In the genomic region with DNA sequence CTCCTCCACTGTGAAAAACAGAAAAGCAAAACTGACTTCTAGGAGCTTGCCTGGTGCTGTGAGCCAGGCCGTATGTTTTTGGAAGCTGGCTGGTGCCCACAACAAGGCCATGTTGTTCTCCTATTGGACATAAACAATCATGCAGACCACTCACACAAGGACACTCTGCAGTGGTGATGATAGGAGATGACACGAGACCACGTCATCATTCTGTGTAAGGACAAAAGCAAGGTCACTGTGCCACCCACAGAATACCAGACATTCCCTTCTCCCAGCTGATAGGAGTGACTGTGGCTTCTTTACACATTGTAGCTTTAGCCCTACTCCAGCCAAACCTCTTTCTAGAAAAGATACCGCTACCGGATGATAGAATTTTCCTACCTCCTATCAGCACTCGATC, we compare ENCODE assay signal across 13 cellular contexts. TPM values are rescaled to one million over a fixed set of nuclear protein-coding genes. Genes with fewer than 3 reads are reported as not detected.
DNase-seq lines count a peak whose midpoint lies in the region; ATAC-seq and TF ChIP-seq lines count a peak whose summit lies in the region.
"Had no signal": no experiment of that assay in that cellular context is flagged by ENCODE, and none has a peak within 500 bp of the region (broad histone marks: within the 10 kb centered on the region; RNA-seq: fewer than 3 reads in every experiment).

No MANE protein-coding gene starts in this region.

- no peak overlapping the region for H3K4me3 ChIP-seq in BE2C (ENCODE audit: low read depth, low read length)

- no peak for TF ChIP-seq CTCF in BE2C (IDR thresholded peaks at IDR 0.05; ENCODE audit: low read depth, low read length)

- peak overlapping the region; percentile 76 to 98 (median 92) for H3K27ac Mint-ChIP-seq in naive thymus-derived CD8-positive, alpha-beta T cell
- H3K27ac Mint-ChIP-seq: activated naive CD4-positive, alpha-beta T cell treated with anti-CD3 and anti-CD28 coated beads for 36 hours; progenitor cell of endocrine pancreas had no signal

- H3K27me3 Mint-ChIP-seq in naive thymus-derived CD8-positive, alpha-beta T cell, result no peaks in the 10 kb centered on the region
- H3K27me3 Mint-ChIP-seq: progenitor cell of endocrine pancreas had no signal

- no peaks in the 10 kb centered on the region for H3K36me3 ChIP-seq in BE2C

- H3K4me1 ChIP-seq in BE2C, result no peaks in the 10 kb centered on the region

- ATAC-seq in naive thymus-derived CD8-positive, alpha-beta T cell, result no peak

- no peaks in the 10 kb centered on the region for H3K36me3 Mint-ChIP-seq in naive thymus-derived CD8-positive, alpha-beta T cell

- H3K9me3 Mint-ChIP-seq in naive thymus-derived CD8-positive, alpha-beta T cell, result no peaks in the 10 kb centered on the region
- H3K9me3 Mint-ChIP-seq: activated naive CD4-positive, alpha-beta T cell treated with anti-CD3 and anti-CD28 coated beads for 36 hours had no signal

- POLR2A ChIA-PET in naive thymus-derived CD8-positive, alpha-beta T cell (lab: Charles Lee), result interaction anchor here (1.2 to 14.8 kb wide), 2 partner anchors 14 to 45 kb away, joined by 5 to 245 read pairs; a partner anchor contains a TSS

- DNase-seq in EH (ENCODE audit: low read depth) (peak; percentile 69), SW480 (ENCODE audit: low spot score) (peak; percentile 52), erythroblast (lab: John Stamatoyannopoulos, UW) (peak; percentile 56 to 80), NCI-H2227 treated with DMSO at 0.1 percent for 48 hours (lab: John Stamatoyannopoulos, UW) (no peak), HuH-7.5 (ENCODE audit: low spot score) (no peak), BE2C (no peak), NCI-H2171 treated with DMSO at 0.1 percent for 48 hours (lab: John Stamatoyannopoulos, UW) (no peak)
- no peak for DNase-seq in naive thymus-derived CD8-positive, alpha-beta T cell
- DNase-seq: mammary epithelial cell, SK-N-SH had no signal

- no peak for TF ChIP-seq POLR2A in erythroblast (IDR thresholded peaks at IDR 0.05; ENCODE audit: low read length)

- peaks cover 31 to 78% (median 74%) of the 10 kb centered on the region in 4 donors for H3K4me1 Mint-ChIP-seq in naive thymus-derived CD8-positive, alpha-beta T cell

- H3K9me3 ChIP-seq in BE2C, result no peaks in the 10 kb centered on the region
- H3K9me3 ChIP-seq: Caco-2, SK-N-SH had no signal

- H3K4me3 Mint-ChIP-seq in naive thymus-derived CD8-positive, alpha-beta T cell, result peak overlapping the region in 7 of 10 donors; percentile 12 to 62 (median 52)
- H3K4me3 Mint-ChIP-seq: activated naive CD4-positive, alpha-beta T cell treated with anti-CD3 and anti-CD28 coated beads for 36 hours had no signal

- H3K27me3 ChIP-seq in BE2C, result peaks cover 15% of the 10 kb centered on the region

RNA-seq across cellular contexts. Expression of a gene that starts 47.7 kb away (rescaled TPM):
- 10 to 100 TPM; 29.9 to 35.0 TPM for total RNA-seq in naive thymus-derived CD8-positive, alpha-beta T cell
- polyA plus RNA-seq in naive thymus-derived CD8-positive, alpha-beta T cell, result 10 to 100 TPM; 38.7 to 41.4 (median 40.6) TPM
- polyA plus RNA-seq in BE2C (2012; ENCODE audit: insufficient read depth, insufficient read length, low read depth), result 73.7 TPM

RNA-seq across cellular contexts. Expression of a gene that starts 48.7 kb away (rescaled TPM):
- total RNA-seq in naive thymus-derived CD8-positive, alpha-beta T cell, result 10 to 100 TPM; 69.1 to 69.5 TPM
- 10 to 100 TPM; 18.2 to 38.6 (median 20.5) TPM for polyA plus RNA-seq in naive thymus-derived CD8-positive, alpha-beta T cell
- 54.6 TPM for polyA plus RNA-seq in BE2C (2012; ENCODE audit: insufficient read depth, insufficient read length, low read depth)

Comparison
In these comparisons a context has a peak if more than half of its experiments do, and no peak if none do; other contexts are left out.
1. DNase-seq: peak in EH (single experiment), SW480 (single experiment) and erythroblast (2 of 2); none in naive thymus-derived CD8-positive, alpha-beta T cell (0 of 10), NCI-H2227 treated with DMSO at 0.1 percent for 48 hours (single experiment), HuH-7.5 (single experiment), BE2C (single experiment) and NCI-H2171 treated with DMSO at 0.1 percent for 48 hours (single experiment).